ENCODE assay signal across 1 cellular context in genomic region chr11:119335091-119335654, GRCh38.
TF ChIP-seq lines count a peak whose summit lies in the region.

No MANE protein-coding gene starts in this region.

TF ChIP-seq in HepG2, 621 proteins besides CTCF, POLR2A, EP300 and RAD21:
- TF ChIP-seq KLF12 (CRISPR knock-in tag; IDR thresholded peaks at IDR 0.05; ENCODE audit: borderline replicate concordance) (no peak), ZNF839 (CRISPR knock-in tag; IDR thresholded peaks at IDR 0.05; ENCODE audit: borderline replicate concordance) (peak; percentile 51; the same call in 1 of the 2 replicates), CHCHD3 (CRISPR knock-in tag; IDR thresholded peaks at IDR 0.05) (no peak), ZNF687 (CRISPR knock-in tag; IDR thresholded peaks at IDR 0.05) (peak; percentile 56), ZNF547 (CRISPR knock-in tag; IDR thresholded peaks at IDR 0.05) (0 out of 2 replicates have a peak, but pooled peaks have one; percentile 48), NBN (conservative IDR thresholded peaks at IDR 0.05) (no peak), SMARCE1 (IDR thresholded peaks at IDR 0.05; ENCODE audit: borderline replicate concordance) (no peak), ZBTB38 (CRISPR knock-in tag; IDR thresholded peaks at IDR 0.05) (peak; percentile 26; the same call in 1 of the 2 replicates), ZFX (CRISPR knock-in tag; IDR thresholded peaks at IDR 0.05; ENCODE audit: low read depth) (peak; percentile 57; the same call in 1 of the 2 replicates), PAWR (CRISPR knock-in tag; IDR thresholded peaks at IDR 0.05; ENCODE audit: borderline replicate concordance) (no peak), CCAR2 (optimal IDR thresholded peaks at IDR 0.05; ENCODE audit: low read depth, low read length) (no peak), GPBP1L1 (CRISPR knock-in tag; IDR thresholded peaks at IDR 0.05) (no peak), UBTF (CRISPR knock-in tag; IDR thresholded peaks at IDR 0.05) (peak; percentile 34), AHR (CRISPR knock-in tag; IDR thresholded peaks at IDR 0.05) (no peak), CCDC6 (CRISPR knock-in tag; IDR thresholded peaks at IDR 0.05) (peak; percentile 25; the same call in 1 of the 2 replicates), ZNF598 (CRISPR knock-in tag; IDR thresholded peaks at IDR 0.05; ENCODE audit: borderline replicate concordance) (0 out of 2 replicates have a peak, but pooled peaks have one; percentile 24), TEF (CRISPR knock-in tag; IDR thresholded peaks at IDR 0.05) (no peak), JUN (CRISPR knock-in tag; IDR thresholded peaks at IDR 0.05) (no peak), ATM (IDR thresholded peaks at IDR 0.05; ENCODE audit: borderline replicate concordance) (no peak)
TF ChIP-seq in HepG2: peak in this region for 8.
